In genomic region chr10:22324413-22324812, GRCh38 we compare ENCODE assay signal across 2 cellular contexts.
TF ChIP-seq lines count a peak whose summit lies in the region.

No MANE protein-coding gene starts in this region.

TF ChIP-seq in SK-N-SH, 30 proteins besides CTCF, POLR2A, EP300 and RAD21 (continued from another document):
- TF ChIP-seq IRF3 (IDR thresholded peaks at IDR 0.05; ENCODE audit: low read depth, low read length), result no peak
- no peak for TF ChIP-seq FOSL2 (IDR thresholded peaks at IDR 0.05; ENCODE audit: borderline replicate concordance, low read depth)

TF ChIP-seq in SK-N-SH treated with all-trans-retinoic acid at 6 μM for 48 hours, 23 proteins besides CTCF, POLR2A, EP300 and RAD21 (continued from another document):
- TF ChIP-seq POU6F1 (CRISPR knock-in tag; IDR thresholded peaks at IDR 0.05; ENCODE audit: borderline replicate concordance, low read depth), result no peak
